In the genomic region with DNA sequence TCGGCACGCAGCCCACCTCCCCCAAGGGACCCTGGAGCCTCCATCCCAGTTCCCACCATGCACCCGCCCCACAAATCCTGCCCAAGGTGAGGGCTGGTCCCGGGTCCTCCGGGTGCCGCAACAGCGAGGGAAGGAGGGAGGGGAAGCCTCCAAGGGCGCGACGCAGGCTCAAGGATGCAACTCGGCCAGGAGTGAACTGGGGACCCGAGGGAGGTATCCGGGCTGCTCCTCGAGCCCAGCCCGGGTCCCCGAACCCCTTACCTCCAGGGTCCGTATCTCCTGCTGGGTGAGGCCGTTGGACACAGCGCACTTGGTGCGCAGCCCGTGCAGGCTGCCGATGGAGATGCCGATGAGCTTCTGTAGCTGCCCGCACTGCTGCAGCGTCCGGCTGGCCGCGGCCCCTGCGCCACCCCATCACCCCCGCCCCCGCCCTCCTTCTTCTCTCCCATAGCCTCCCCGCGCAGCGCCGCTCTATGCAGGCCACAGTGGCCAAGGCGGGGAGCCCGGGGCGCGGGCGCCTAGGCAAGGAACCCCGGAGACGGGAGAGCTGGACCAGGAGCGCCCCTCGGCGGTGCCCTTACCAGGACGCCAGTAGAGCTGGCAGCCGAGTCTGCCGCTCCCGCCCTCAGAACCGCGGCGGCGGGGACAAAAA, we compare ENCODE assay signal across 8 cellular contexts.
A peak's percentile ranks its signal among the peaks of the same experiment; 100 is the strongest.
DNase-seq lines count a peak whose midpoint lies in the region; ATAC-seq and TF ChIP-seq lines count a peak whose summit lies in the region.

No MANE protein-coding gene starts in this region.

- POLR2A ChIA-PET in PC-3 (lab: Charles Lee; ENCODE audit: unreplicated experiment) = no interaction called here

- TF ChIP-seq CTCF in PC-3 (conservative IDR thresholded peaks at IDR 0.05; ENCODE audit: low read depth, low read length) = 0 out of 2 replicates have a peak, but pooled peaks have one; percentile 10
- no peak for TF ChIP-seq CTCF in heart right ventricle (IDR thresholded peaks at IDR 0.05)
- TF ChIP-seq CTCF in sigmoid colon (IDR thresholded peaks at IDR 0.05) = no peak

- no peaks in the 10 kb centered on the region for H3F3A ChIP-seq in PC-3 (ENCODE audit: low read length, unreplicated experiment)

- peak overlapping the region; percentile 75 for H2AFZ ChIP-seq in PC-3 (ENCODE audit: low read length)

- 4 to 5% methylated on average over 53 of the region's 53 CpGs for WGBS in heart right ventricle, 2 donors
- WGBS in sigmoid colon, 2 donors = 6 to 8% methylated on average over 53 of the region's 53 CpGs

- ATAC-seq in PC-3 (no peak), heart right ventricle (peak in 1 of 8 donors; percentile 23)

- H3K9me2 ChIP-seq in PC-3 (replicated peaks; ENCODE audit: low read length) = no peaks in the 10 kb centered on the region

- BruUV-seq in PC-3 (replicated peaks; lab: Mats Ljungman, UMichigan) = no TSS peak

- no peaks in the 10 kb centered on the region for H3K79me2 ChIP-seq in PC-3 (ENCODE audit: low read length)

- no peak for TF ChIP-seq POLR2A in sigmoid colon (IDR thresholded peaks at IDR 0.05)

- H3K27me3 ChIP-seq in PC-3 (ENCODE audit: low read length) = peaks cover 49% of the 10 kb centered on the region
- peaks cover 0 to 50% (median 39%) of the 10 kb centered on the region in 7 donors for H3K27me3 ChIP-seq in heart right ventricle
- H3K27me3 ChIP-seq in sigmoid colon = peaks cover 12 to 42% (median 14%) of the 10 kb centered on the region in 3 donors

- TF ChIP-seq EP300 in sigmoid colon (IDR thresholded peaks at IDR 0.05) = no peak

- no peaks in the 10 kb centered on the region for H3K36me3 ChIP-seq in PC-3 (ENCODE audit: low read depth, low read length)
- no peaks in the 10 kb centered on the region for H3K36me3 ChIP-seq in heart right ventricle
- H3K36me3 ChIP-seq in sigmoid colon = no peaks in the 10 kb centered on the region

- H3K4me1 ChIP-seq in PC-3 (ENCODE audit: insufficient read depth, low read length) (no peaks in the 10 kb centered on the region), heart right ventricle (peaks cover 0 to 3% (median 0%) of the 10 kb centered on the region in 9 donors), sigmoid colon (peaks cover 0 to 11% (median 8%) of the 10 kb centered on the region in 4 donors)

- H3K4me3 ChIP-seq in PC-3 (ENCODE audit: low read length) (peak overlapping the region; percentile 66), heart right ventricle (peak overlapping the region; percentile 27 to 53 (median 50)), sigmoid colon (peak overlapping the region; percentile 19 to 57 (median 50))

- H3K9me3 ChIP-seq in PC-3 (ENCODE audit: low read length) (no peaks in the 10 kb centered on the region), heart right ventricle (peaks cover 0 to 11% (median 0%) of the 10 kb centered on the region in 11 donors), sigmoid colon (no peaks in the 10 kb centered on the region)

- H3K27ac ChIP-seq in PC-3 (ENCODE audit: low read length) (no peak overlapping the region), heart right ventricle (peak overlapping the region in 1 of 10 donors; percentile 35), sigmoid colon (no peak overlapping the region)

- intact Hi-C loops in PC-3 (cut with micrococcal nuclease) = no loop called here
- intact Hi-C loops in heart right ventricle (cut with DNase I) = no loop called here
- intact Hi-C loops in sigmoid colon (cut with DNase I) = no loop called here

- peak overlapping the region; percentile 84 for H3K4me2 ChIP-seq in PC-3 (ENCODE audit: low read length)

- DNase-seq in NCI-H2081 (lab: John Stamatoyannopoulos, UW) (peak; percentile 2 to 8), NCI-H2081 treated with DMSO at 0.1 percent for 48 hours (lab: John Stamatoyannopoulos, UW) (no peak), PC-3 (no peak), heart right ventricle (peak in 1 of 2 donors; percentile 11), sigmoid colon (peak; percentile 58), NCI-H1436 treated with DMSO at 0.1 percent for 48 hours (lab: John Stamatoyannopoulos, UW) (no peak), HPDE6-E6E7 (ENCODE audit: extremely low spot score) (no peak), activated gamma-delta T cell (lab: John Stamatoyannopoulos, UW) (no peak)

- H4K20me1 ChIP-seq in PC-3 (ENCODE audit: low read length) = no peaks in the 10 kb centered on the region

- CTCF ChIA-PET in PC-3 (lab: Charles Lee) = no interaction called here

- H3K9ac ChIP-seq in PC-3 (ENCODE audit: low read length) = no peak overlapping the region

Comparison
In these comparisons a context has a peak if more than half of its experiments do, and no peak if none do; other contexts are left out.
1. DNase-seq: peak in NCI-H2081 (2 of 2) and sigmoid colon (single experiment); none in NCI-H2081 treated with DMSO at 0.1 percent for 48 hours (single experiment), PC-3 (single experiment), NCI-H1436 treated with DMSO at 0.1 percent for 48 hours (single experiment), HPDE6-E6E7 (single experiment) and activated gamma-delta T cell (single experiment).
2. Peak in every context shown above with its lines, with median percentiles within 50 percentile points of each other: H3K4me3 ChIP-seq.